ENCODE assay signal across 11 cellular contexts in the genomic region with DNA sequence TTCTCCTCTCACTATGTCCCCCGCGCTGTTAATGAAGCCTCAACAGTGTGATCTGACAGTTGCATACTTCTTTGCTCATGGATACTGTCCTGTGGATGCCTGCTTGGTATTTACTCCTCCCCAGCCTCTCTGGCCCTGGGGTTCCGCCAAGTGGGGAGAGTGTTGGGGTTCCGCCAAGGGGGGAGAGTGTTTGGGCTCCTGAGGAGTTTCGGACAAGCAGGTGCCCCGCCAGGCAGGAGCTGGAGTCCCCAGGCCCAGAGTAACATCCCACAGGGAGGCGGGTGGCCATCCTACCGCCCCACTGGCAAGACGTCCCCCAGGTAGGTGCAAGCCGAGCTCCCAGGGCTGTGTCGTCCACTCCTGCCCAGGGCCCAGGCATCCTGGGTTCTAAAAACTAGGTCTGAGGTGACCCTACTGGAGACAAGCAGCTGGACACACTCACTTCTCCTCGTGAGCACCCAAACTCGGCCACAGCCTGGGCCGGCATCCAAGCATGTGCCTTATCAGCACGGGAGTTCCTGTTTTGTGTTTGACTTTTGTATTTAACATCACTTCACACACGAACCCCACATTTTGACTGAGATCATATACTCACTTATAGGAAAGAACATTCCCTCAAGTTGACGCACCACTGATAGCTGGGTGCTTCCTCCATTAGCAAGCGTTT. TPM values are rescaled to one million over a fixed set of nuclear protein-coding genes. Genes with fewer than 3 reads are reported as not detected.
DNase-seq lines count a peak whose midpoint lies in the region; ATAC-seq and TF ChIP-seq lines count a peak whose summit lies in the region.
"Had no signal": no experiment of that assay in that cellular context is flagged by ENCODE, and none has a peak within 500 bp of the region (broad histone marks: within the 10 kb centered on the region; RNA-seq: fewer than 3 reads in every experiment).

No MANE protein-coding gene starts in this region.

- no peak for TF ChIP-seq EP300 in esophagus muscularis mucosa (IDR thresholded peaks at IDR 0.05)

- WGBS in esophagus muscularis mucosa, result 64% methylated on average over 16 of the region's 18 CpGs

- no peak overlapping the region for H3K27ac ChIP-seq in RWPE2 (ENCODE audit: poor library complexity, severe bottlenecking)
- no peak overlapping the region for H3K27ac ChIP-seq in esophagus muscularis mucosa (replicated peaks in 1 of 4)
- H3K27ac ChIP-seq: thyroid gland had no signal

- TF ChIP-seq POLR2A in esophagus muscularis mucosa (IDR thresholded peaks at IDR 0.05; ENCODE audit: low read depth), result no peak

- H3K4me1 ChIP-seq in RWPE2 (ENCODE audit: insufficient read depth, poor library complexity, severe bottlenecking) (no peaks in the 10 kb centered on the region), esophagus muscularis mucosa (peaks cover 0 to 52% (median 0%) of the 10 kb centered on the region in 4 donors)
- H3K4me1 ChIP-seq: thyroid gland had no signal

- no peak overlapping the region for H3K4me3 ChIP-seq in RWPE2 (ENCODE audit: severe bottlenecking)
- no peak overlapping the region for H3K4me3 ChIP-seq in esophagus muscularis mucosa
- H3K4me3 ChIP-seq: thyroid gland had no signal

- no peaks in the 10 kb centered on the region for H3K9me3 ChIP-seq in RWPE2 (ENCODE audit: severe bottlenecking)
- H3K9me3 ChIP-seq in esophagus muscularis mucosa, result no peaks in the 10 kb centered on the region
- H3K9me3 ChIP-seq: thyroid gland had no signal

- H3K27me3 ChIP-seq in RWPE2 (ENCODE audit: insufficient read depth, poor library complexity, severe bottlenecking), result no peaks in the 10 kb centered on the region
- peaks cover 0 to 22% (median 0%) of the 10 kb centered on the region in 4 donors for H3K27me3 ChIP-seq in esophagus muscularis mucosa
- H3K27me3 ChIP-seq: thyroid gland had no signal

- TF ChIP-seq CTCF in RWPE2 (IDR thresholded peaks at IDR 0.05; ENCODE audit: poor library complexity, severe bottlenecking) (no peak), esophagus muscularis mucosa (IDR thresholded peaks at IDR 0.05) (no peak), omental fat pad (IDR thresholded peaks at IDR 0.05) (no peak)

- ATAC-seq in RWPE2 (ENCODE audit: low read depth) (no peak), omental fat pad (ENCODE audit: low FRiP score) (no peak), HG02938 (IDR thresholded peaks at IDR 0.05; ENCODE audit: unreplicated experiment) (no peak), GM21717 (IDR thresholded peaks at IDR 0.05; ENCODE audit: unreplicated experiment) (no peak), GM18520 (IDR thresholded peaks at IDR 0.05; ENCODE audit: unreplicated experiment) (no peak)

- intact Hi-C loops in esophagus muscularis mucosa (cut with DNase I), result no loop called here

- H3K36me3 ChIP-seq in RWPE2 (ENCODE audit: low read depth), result no peaks in the 10 kb centered on the region
- no peaks in the 10 kb centered on the region for H3K36me3 ChIP-seq in esophagus muscularis mucosa
- H3K36me3 ChIP-seq: thyroid gland had no signal

- DNase-seq in D341Med (ENCODE audit: low spot score) (peak; percentile 11), RWPE2 (ENCODE audit: low spot score) (peak; percentile 5), esophagus muscularis mucosa (ENCODE audit: extremely low spot score) (peak; percentile 92), omental fat pad (ENCODE audit: low spot score) (peak; percentile 14), NCI-H2081 treated with DMSO at 0.1 percent for 48 hours (lab: John Stamatoyannopoulos, UW) (no peak)
- DNase-seq: EL, mesendoderm had no signal

RNA-seq across cellular contexts. Expression of gene CAMK2B, which starts 34.2 kb away (rescaled TPM):
- total RNA-seq in esophagus muscularis mucosa (1 to 10 TPM in 3 of 4 donors, under 1 TPM in 1; 0.50 to 2.0 (median 1.2) TPM), omental fat pad (under 1 TPM in 1 of 4 donors, not detected in 3; 0.48 TPM)
